In genomic region chr12:31326689-31327659, GRCh38 we compare ENCODE assay signal across 8 cellular contexts. TPM values are rescaled to one million over a fixed set of nuclear protein-coding genes. Genes with fewer than 3 reads are reported as not detected.
DNase-seq lines count a peak whose midpoint lies in the region; ATAC-seq and TF ChIP-seq lines count a peak whose summit lies in the region.

No MANE protein-coding gene starts in this region.

- DNase-seq in NCI-H2171 treated with DMSO at 0.1 percent for 48 hours (lab: John Stamatoyannopoulos, UW), result peak; percentile 58
- no peak for DNase-seq in NCI-H2171 (lab: John Stamatoyannopoulos, UW)
- no peak for DNase-seq in WERI-Rb-1
- no peak for DNase-seq in spleen
- DNase-seq in GM20000 (ENCODE audit: low spot score), result no peak
- no peak for DNase-seq in epidermal melanocyte (ENCODE audit: insufficient read length, low spot score)

- whole genome bisulfite sequencing in spleen, 5 donors, result 63 to 78% (median 66%) methylated on average over 20 of the region's 20 CpGs

- peak overlapping the region; percentile 73 for H3K27ac ChIP-seq in WERI-Rb-1
- H3K27ac ChIP-seq in spleen, result peak overlapping the region; percentile 69 to 96 (median 95)

- no peak for ATAC-seq in GM19463 (IDR thresholded peaks at IDR 0.05; ENCODE audit: unreplicated experiment)

- H3K4me3 ChIP-seq in WERI-Rb-1 (ENCODE audit: low read depth, low read length), result peak overlapping the region; percentile 48
- H3K4me3 ChIP-seq in iPS-11a (ENCODE audit: low read depth, low read length), result peak overlapping the region; percentile 52
- peak overlapping the region; percentile 50 to 82 (median 72) for H3K4me3 ChIP-seq in spleen

- no peaks in the 10 kb centered on the region for H3K9me3 ChIP-seq in WERI-Rb-1 (ENCODE audit: severe bottlenecking)
- no peaks in the 10 kb centered on the region for H3K9me3 ChIP-seq in spleen

- H3K27me3 ChIP-seq in WERI-Rb-1 (ENCODE audit: insufficient read depth, low read depth, severe bottlenecking) (no peaks in the 10 kb centered on the region), spleen (replicated peaks in 1 of 7) (no peaks in the 10 kb centered on the region)

- TF ChIP-seq CTCF in WERI-Rb-1 (IDR thresholded peaks at IDR 0.05; ENCODE audit: low read depth, low read length), result no peak
- no peak for TF ChIP-seq CTCF in spleen (IDR thresholded peaks at IDR 0.05 in 8 of 11, conservative IDR thresholded peaks at IDR 0.05 in 3 of 11)
- TF ChIP-seq CTCF in GM20000 (IDR thresholded peaks at IDR 0.05; ENCODE audit: extremely low read depth, missing control alignments), result no peak

- intact Hi-C loops in spleen (cut with DNase I; ENCODE audit: low total_unique reads), result no loop called here

- H3K36me3 ChIP-seq in WERI-Rb-1, result peaks cover 16% of the 10 kb centered on the region
- no peaks in the 10 kb centered on the region for H3K36me3 ChIP-seq in spleen

- peaks cover 14 to 32% (median 15%) of the 10 kb centered on the region in 6 donors for H3K4me1 ChIP-seq in spleen

- TF ChIP-seq POLR2A in spleen (IDR thresholded peaks at IDR 0.05), result no peak

RNA-seq across cellular contexts. Expression of gene SINHCAF, which starts 1.0 kb away (rescaled TPM):
- 100 to 1,000 TPM in 1 of 7 donors, 10 to 100 TPM in 6; 43.4 to 121 (median 62.8) TPM for total RNA-seq in spleen
- 10 to 100 TPM; 28.4 to 37.4 (median 30.9) TPM for polyA plus RNA-seq in spleen
